Comparison of ENCODE assay signal across 8 cellular contexts in the genomic region with DNA sequence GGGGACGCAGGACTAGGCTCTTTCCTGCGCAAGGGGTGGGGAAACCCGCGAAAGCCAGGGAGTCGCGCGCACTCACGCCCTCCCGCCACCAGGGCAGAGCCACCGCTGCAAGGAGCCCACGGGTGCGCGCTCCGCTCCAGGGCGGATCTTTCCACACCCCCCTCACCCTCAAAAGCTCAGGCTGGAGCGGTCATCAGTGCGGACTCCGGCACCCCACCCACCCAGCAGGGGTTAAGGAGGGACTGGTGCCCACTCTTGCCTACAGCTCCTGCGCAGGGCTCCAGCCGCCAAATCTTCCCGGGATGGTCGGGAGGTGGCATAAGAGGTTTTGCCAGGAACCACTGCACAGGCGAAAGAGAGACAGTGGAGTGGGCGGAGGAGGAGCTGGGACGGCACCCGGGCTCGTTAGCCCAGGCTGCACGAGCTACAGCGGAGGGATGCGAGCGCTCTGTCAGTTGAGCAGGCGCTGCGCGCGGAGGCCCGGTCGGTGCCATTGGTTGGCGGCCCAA.
DNase-seq lines count a peak whose midpoint lies in the region; ATAC-seq and TF ChIP-seq lines count a peak whose summit lies in the region.
"Not testable (repeated sequence)": the region's sequence is repeated elsewhere in the genome, so short reads cannot be mapped to it uniquely, and the experiment has no call there.

No MANE protein-coding gene starts in this region.

- not testable (repeated sequence) for H3K9me3 Mint-ChIP-seq in glutamatergic neuron (ENCODE audit: unreplicated experiment)

- in situ Hi-C loops in Panc1 (cut with HindIII; ENCODE audit: low pct_unique_long_range_greater_than_20kb, low sequenced_read_pairs) = not testable (repeated sequence)

- ATAC-seq in Panc1 (peak; percentile 76), left colon (peak; percentile 60), omental fat pad (ENCODE audit: low FRiP score) (peak; percentile 44)
- not testable (repeated sequence) for ATAC-seq in stimulated activated naive CD8-positive, alpha-beta T cell treated with anti-CD3 and anti-CD28 coated beads, Interleukin-15, Interleukin-2, amounts not matched to agents 100 U/mL and 50 U/mL, for 24 hours

- H3K4me3 Mint-ChIP-seq in glutamatergic neuron (ENCODE audit: unreplicated experiment) = peak overlapping the region; percentile 74

- not testable (repeated sequence) for H3K27me3 ChIP-seq in Panc1 (ENCODE audit: control insufficient read depth, insufficient read depth, low read length); breast epithelium

- not testable (repeated sequence) for TF ChIP-seq POLR2A in breast epithelium (IDR thresholded peaks at IDR 0.05)

- not testable (repeated sequence) for H3K36me3 ChIP-seq in Panc1 (ENCODE audit: control insufficient read depth, insufficient read depth, low read length); breast epithelium

- not testable (repeated sequence) for H3K27ac ChIP-seq in Panc1 (ENCODE audit: low read length); breast epithelium

- H3K4me1 ChIP-seq in Panc1 (ENCODE audit: control insufficient read depth, insufficient read depth, low read length); breast epithelium: not testable (repeated sequence)

- not testable (repeated sequence) for BruUV-seq in Panc1 (replicated peaks; lab: Mats Ljungman, UMichigan)

- POLR2A ChIA-PET in Panc1 (lab: Charles Lee) = not testable (repeated sequence)

- CTCF ChIA-PET in Panc1 (lab: Charles Lee) = not testable (repeated sequence)

- H3K9me3 ChIP-seq in Panc1 (ENCODE audit: control insufficient read depth, insufficient read depth, low read depth, low read length); breast epithelium: not testable (repeated sequence)

- not testable (repeated sequence) for H3K4me1 Mint-ChIP-seq in glutamatergic neuron (ENCODE audit: low read depth, unreplicated experiment)

- not testable (repeated sequence) for H3K4me3 ChIP-seq in Panc1 (ENCODE audit: low read depth in 2 of 2, low read length in 2 of 2)
- peak overlapping the region in 2 of 3 donors; percentile 28 to 51 for H3K4me3 ChIP-seq in breast epithelium

- TF ChIP-seq CTCF in Panc1 (IDR thresholded peaks at IDR 0.05); breast epithelium (IDR thresholded peaks at IDR 0.05); glutamatergic neuron (IDR thresholded peaks at IDR 0.05; ENCODE audit: partially characterized antibody, unreplicated experiment); omental fat pad (IDR thresholded peaks at IDR 0.05): not testable (repeated sequence)

- H3K27me3 Mint-ChIP-seq in glutamatergic neuron (ENCODE audit: unreplicated experiment) = not testable (repeated sequence)

- not testable (repeated sequence) for H3K27ac Mint-ChIP-seq in glutamatergic neuron (ENCODE audit: unreplicated experiment)

- intact Hi-C loops in Panc1 (cut with micrococcal nuclease; ENCODE audit: unreplicated experiment); breast epithelium (cut with DNase I; ENCODE audit: low total_unique reads); left colon (cut with DNase I, micrococcal nuclease): not testable (repeated sequence)

- DNase-seq in Daoy (ENCODE audit: low read depth) (peak; percentile 29), NCI-H1694 treated with DMSO at 0.1 percent for 48 hours (lab: John Stamatoyannopoulos, UW) (peak; percentile 2), glutamatergic neuron (peak; percentile 35), left colon (peak in 1 of 2 donors; percentile 12)
- not testable (repeated sequence) for DNase-seq in Panc1 (ENCODE audit: low read depth, low spot score); breast epithelium (ENCODE audit: low spot score in 2 of 2); omental fat pad (ENCODE audit: low spot score)
- DNase-seq in stimulated activated naive CD8-positive, alpha-beta T cell treated with anti-CD3 and anti-CD28 coated beads, Interleukin-15, Interleukin-2, amounts not matched to agents 100 U/mL and 50 U/mL, for 24 hours = peak; percentile 7

- H3K36me3 Mint-ChIP-seq in glutamatergic neuron (ENCODE audit: unreplicated experiment) = not testable (repeated sequence)
